11 cellular contexts compared by ENCODE assay signal in genomic region chr17:64115871-64116534, GRCh38. TPM values are rescaled to one million over a fixed set of nuclear protein-coding genes. Genes with fewer than 3 reads are reported as not detected.
DNase-seq lines count a peak whose midpoint lies in the region; ATAC-seq and TF ChIP-seq lines count a peak whose summit lies in the region.
"Had no signal": no experiment of that assay in that cellular context is flagged by ENCODE, and none has a peak within 500 bp of the region (broad histone marks: within the 10 kb centered on the region; RNA-seq: fewer than 3 reads in every experiment).

No MANE protein-coding gene starts in this region.

- no peak overlapping the region for H3K4me3 ChIP-seq in NB4 (ENCODE audit: low read depth, low read length)

- TF ChIP-seq CTCF in NB4 (IDR thresholded peaks at IDR 0.05; ENCODE audit: low read depth, low read length) (no peak), GM13977 (IDR thresholded peaks at IDR 0.05; ENCODE audit: extremely low read depth, insufficient read depth, missing control alignments) (no peak)

- peaks cover 11% of the 10 kb centered on the region for H3K36me3 Mint-ChIP-seq in central memory CD8-positive, alpha-beta T cell (ENCODE audit: insufficient read depth)

- no peak overlapping the region for H3K27ac Mint-ChIP-seq in central memory CD8-positive, alpha-beta T cell (ENCODE audit: low read depth)
- H3K27ac Mint-ChIP-seq: B cell had no signal

- H3K27me3 Mint-ChIP-seq in central memory CD8-positive, alpha-beta T cell, result no peaks in the 10 kb centered on the region
- H3K27me3 Mint-ChIP-seq: B cell had no signal

- in situ Hi-C loops in GM13977 (cut with MboI; ENCODE audit: low pct_unique_long_range_greater_than_20kb, low sequenced_read_pairs, unreplicated experiment), result no loop called here

- peak; percentile 39 to 51 for ATAC-seq in activated CD4-positive, CD25-positive, alpha-beta regulatory T cell treated with anti-CD3 and anti-CD28 coated beads, Interleukin-2, amount 50 U/mL, for 24 hours
- peak; percentile 19 for ATAC-seq in central memory CD8-positive, alpha-beta T cell (replicated peaks; ENCODE audit: extremely low read depth, poor library complexity, severe bottlenecking)
- ATAC-seq in sciatic nerve (peak; percentile 45), HG02571 (IDR thresholded peaks at IDR 0.05; ENCODE audit: unreplicated experiment) (no peak)

- no peak for TF ChIP-seq POLR2A in NB4 (IDR thresholded peaks at IDR 0.05; ENCODE audit: extremely low read depth, insufficient read length)

- intact Hi-C loops in sciatic nerve (cut with DNase I), result no loop called here

- DNase-seq in activated CD4-positive, CD25-positive, alpha-beta regulatory T cell treated with anti-CD3 and anti-CD28 coated beads, Interleukin-2, amount 50 U/mL, for 72 hours, result no peak
- DNase-seq in NB4 (ENCODE audit: low read depth) (peak; percentile 23), sciatic nerve (ENCODE audit: low spot score) (no peak), NCI-H187 (lab: John Stamatoyannopoulos, UW) (no peak), GM13977 (ENCODE audit: low spot score) (no peak)
- no peak for DNase-seq in central memory CD8-positive, alpha-beta T cell (ENCODE audit: low spot score in 2 of 2)
- DNase-seq: NCI-H1092, posterior cingulate gyrus had no signal

- H3K4me3 Mint-ChIP-seq in central memory CD8-positive, alpha-beta T cell, result peak overlapping the region; percentile 42
- H3K4me3 Mint-ChIP-seq: B cell had no signal

- H3K4me1 Mint-ChIP-seq in central memory CD8-positive, alpha-beta T cell, result peaks cover 50% of the 10 kb centered on the region

- no peaks in the 10 kb centered on the region for H3K9me3 Mint-ChIP-seq in central memory CD8-positive, alpha-beta T cell

RNA-seq across cellular contexts. Expression of gene ERN1, which starts 13.9 kb away (rescaled TPM):
- total RNA-seq in sciatic nerve, result 22.2 TPM
